Comparison of ENCODE assay signal across 23 cellular contexts in genomic region chr16:49600976-49601375, GRCh38.
"Had no signal": no experiment of that assay in that cellular context is flagged by ENCODE, and none has a peak within 500 bp of the region (broad histone marks: within the 10 kb centered on the region; RNA-seq: fewer than 3 reads in every experiment).

No MANE protein-coding gene starts in this region.

- H3K27ac Mint-ChIP-seq: activated CD8-positive, alpha-beta T cell treated with anti-CD3 and anti-CD28 coated beads for 36 hours; activated naive CD4-positive, alpha-beta T cell treated with anti-CD3 and anti-CD28 coated beads, Interleukin-2, amount 50 U/mL, for 72 hours; activated naive CD8-positive, alpha-beta T cell treated with anti-CD3 and anti-CD28 coated beads, Interleukin-2, amount 50 U/mL, for 24 hours; activated T-cell treated with anti-CD3 and anti-CD28 coated beads, Interleukin-2, amount 50 U/mL, for 24 hours; activated T-helper 1 cell treated with anti-CD3 and anti-CD28 coated beads, Interleukin-12 subunit alpha, Interleukin-12 subunit beta, Interleukin-2, Interleukin-4 antibody, amounts not matched to agents 30 ng/mL and 10 ng/mL and 1 ng/mL, durations not matched to agents 14 hours and 24 hours and 36 hours; T-helper 17 cell had no signal

- ATAC-seq: activated CD8-positive, alpha-beta T cell treated with anti-CD3 and anti-CD28 coated beads for 36 hours; activated naive CD4-positive, alpha-beta T cell treated with anti-CD3 and anti-CD28 coated beads, Interleukin-2, amount 50 U/mL, for 72 hours; activated naive CD8-positive, alpha-beta T cell treated with anti-CD3 and anti-CD28 coated beads, Interleukin-2, amount 50 U/mL, for 24 hours; body of pancreas; K562; T-helper 17 cell had no signal

- DNase-seq: activated CD4-positive, alpha-beta T cell treated with anti-CD3 and anti-CD28 coated beads for 4 hours; activated CD4-positive, CD25-positive, alpha-beta regulatory T cell; activated CD8-positive, alpha-beta T cell treated with anti-CD3 and anti-CD28 coated beads for 36 hours; activated effector memory CD4-positive, alpha-beta T cell treated with Interleukin-2 at 50 U/mL for 16 hours; activated naive CD4-positive, alpha-beta T cell; activated naive CD8-positive, alpha-beta T cell treated with anti-CD3 and anti-CD28 coated beads, Interleukin-2, amount 50 U/mL, for 24 hours; activated T-cell treated with anti-CD3 and anti-CD28 coated beads, Interleukin-2, amount 50 U/mL, for 24 hours; amniotic stem cell; body of pancreas; Karpas-422; NCI-H1417; NCI-H1930; NCI-H2171; NCI-H2227 treated with DMSO at 0.1 percent for 48 hours; NCI-H446 treated with DMSO at 0.1 percent for 48 hours; NCI-H524 treated with DMSO at 0.1 percent for 48 hours; NCI-H774; SIG-M5; T-helper 17 cell; T-helper 9 cell had no signal

- H3K9me3 Mint-ChIP-seq: activated CD8-positive, alpha-beta T cell treated with anti-CD3 and anti-CD28 coated beads for 36 hours; activated naive CD4-positive, alpha-beta T cell treated with anti-CD3 and anti-CD28 coated beads, Interleukin-2, amount 50 U/mL, for 72 hours; activated naive CD8-positive, alpha-beta T cell treated with anti-CD3 and anti-CD28 coated beads, Interleukin-2, amount 50 U/mL, for 24 hours; activated T-cell treated with anti-CD3 and anti-CD28 coated beads, Interleukin-2, amount 50 U/mL, for 24 hours; activated T-helper 1 cell treated with anti-CD3 and anti-CD28 coated beads, Interleukin-12 subunit alpha, Interleukin-12 subunit beta, Interleukin-2, Interleukin-4 antibody, amounts not matched to agents 30 ng/mL and 10 ng/mL and 1 ng/mL, durations not matched to agents 14 hours and 24 hours and 36 hours had no signal

- H3K4me3 Mint-ChIP-seq: activated CD8-positive, alpha-beta T cell treated with anti-CD3 and anti-CD28 coated beads for 36 hours; activated naive CD8-positive, alpha-beta T cell treated with anti-CD3 and anti-CD28 coated beads, Interleukin-2, amount 50 U/mL, for 24 hours; activated T-cell treated with anti-CD3 and anti-CD28 coated beads, Interleukin-2, amount 50 U/mL, for 24 hours; activated T-helper 1 cell treated with anti-CD3 and anti-CD28 coated beads, Interleukin-12 subunit alpha, Interleukin-12 subunit beta, Interleukin-2, Interleukin-4 antibody, amounts not matched to agents 30 ng/mL and 10 ng/mL and 1 ng/mL, durations not matched to agents 14 hours and 24 hours and 36 hours; T-helper 17 cell had no signal

- H3K27me3 Mint-ChIP-seq: activated naive CD8-positive, alpha-beta T cell treated with anti-CD3 and anti-CD28 coated beads, Interleukin-2, amount 50 U/mL, for 24 hours had no signal

- H3K4me1 Mint-ChIP-seq: activated naive CD8-positive, alpha-beta T cell treated with anti-CD3 and anti-CD28 coated beads, Interleukin-2, amount 50 U/mL, for 24 hours had no signal

- H3K36me3 Mint-ChIP-seq: activated naive CD4-positive, alpha-beta T cell treated with anti-CD3 and anti-CD28 coated beads, Interleukin-2, amount 50 U/mL, for 72 hours had no signal
